Comparison of ENCODE assay signal across 29 cellular contexts in genomic region chr6:128635219-128635618, GRCh38.
"Had no signal": no experiment of that assay in that cellular context is flagged by ENCODE, and none has a peak within 500 bp of the region (broad histone marks: within the 10 kb centered on the region; RNA-seq: fewer than 3 reads in every experiment).

No MANE protein-coding gene starts in this region.

- H3K36me3 Mint-ChIP-seq: activated naive CD8-positive, alpha-beta T cell had no signal

- H3K27ac ChIP-seq: brain microvascular endothelial cell, colonic mucosa, epithelial cell of prostate, esophagus squamous epithelium, WERI-Rb-1 had no signal

- H3K27me3 ChIP-seq: brain microvascular endothelial cell, colonic mucosa, esophagus squamous epithelium had no signal

- H3K4me3 ChIP-seq: colonic mucosa, esophagus squamous epithelium had no signal

- H3K36me3 ChIP-seq: brain microvascular endothelial cell, colonic mucosa, esophagus squamous epithelium, WERI-Rb-1 had no signal

- H3K27me3 Mint-ChIP-seq: activated B cell treated with CpG ODN at 0.5 μM for 24 hours; activated naive CD8-positive, alpha-beta T cell had no signal

- H3K4me1 Mint-ChIP-seq: activated B cell treated with CpG ODN at 0.5 μM for 24 hours; activated T-helper 17 cell treated with anti-CD3 and anti-CD28 coated beads, Interleukin-2, amount 50 U/mL, for 72 hours; T-helper 17 cell had no signal

- ATAC-seq: activated CD4-positive, CD25-positive, alpha-beta regulatory T cell treated with anti-CD3 and anti-CD28 coated beads, Interleukin-2, amount 50 U/mL, for 24 hours; activated CD8-positive, alpha-beta T cell treated with anti-CD3 and anti-CD28 coated beads for 36 hours; activated T-cell treated with anti-CD3 and anti-CD28 coated beads, Interleukin-2, amount 50 U/mL, for 4 hours; activated T-helper 17 cell treated with anti-CD3 and anti-CD28 coated beads, Interleukin-2, amount 50 U/mL, for 72 hours; T-helper 17 cell had no signal

- H3K9me3 Mint-ChIP-seq: activated CD8-positive, alpha-beta T cell treated with anti-CD3 and anti-CD28 coated beads for 36 hours; activated T-cell treated with anti-CD3 and anti-CD28 coated beads, Interleukin-2, amount 50 U/mL, for 4 hours; activated T-helper 17 cell treated with anti-CD3 and anti-CD28 coated beads, Interleukin-2, amount 50 U/mL, for 72 hours; T-helper 2 cell treated with Interferon-gamma antibody and Interleukin-4, amounts not matched to agents 5 μg/mL and 100 μg/mL, for 36 hours had no signal

- H3K4me3 Mint-ChIP-seq: activated B cell treated with CpG ODN at 0.5 μM for 24 hours; activated CD8-positive, alpha-beta T cell treated with anti-CD3 and anti-CD28 coated beads for 36 hours; activated naive CD8-positive, alpha-beta T cell; activated T-cell treated with anti-CD3 and anti-CD28 coated beads, Interleukin-2, amount 50 U/mL, for 4 hours; activated T-helper 17 cell treated with anti-CD3 and anti-CD28 coated beads, Interleukin-2, amount 50 U/mL, for 72 hours; T-helper 17 cell; T-helper 2 cell treated with Interferon-gamma antibody and Interleukin-4, amounts not matched to agents 5 μg/mL and 100 μg/mL, for 36 hours had no signal

- H3K27ac Mint-ChIP-seq: activated B cell treated with CpG ODN at 0.5 μM for 24 hours; activated CD8-positive, alpha-beta T cell treated with anti-CD3 and anti-CD28 coated beads for 36 hours; activated naive CD8-positive, alpha-beta T cell; activated T-helper 17 cell treated with anti-CD3 and anti-CD28 coated beads, Interleukin-2, amount 50 U/mL, for 72 hours; T-helper 17 cell; T-helper 2 cell treated with Interferon-gamma antibody and Interleukin-4, amounts not matched to agents 5 μg/mL and 100 μg/mL, for 36 hours had no signal

- H3K9me3 ChIP-seq: colonic mucosa, esophagus squamous epithelium had no signal

- DNase-seq: activated B cell treated with CpG ODN at 0.5 μM for 24 hours; activated CD4-positive, alpha-beta T cell treated with anti-CD3 and anti-CD28 coated beads for 48 hours; activated CD4-positive, alpha-beta T cell treated with anti-CD3 and anti-CD28 coated beads, Interleukin-2, amount 50 U/mL, for 1 hour; activated CD4-positive, alpha-beta T cell treated with anti-CD3 and anti-CD28 coated beads, Interleukin-2, amount 50 U/mL, for 48 hours; activated CD8-positive, alpha-beta memory T cell treated with anti-CD3 and anti-CD28 coated beads for 24 hours; activated CD8-positive, alpha-beta T cell treated with anti-CD3 and anti-CD28 coated beads for 36 hours; activated effector memory CD4-positive, alpha-beta T cell treated with Interleukin-2 at 50 U/mL for 16 hours; activated gamma-delta T cell treated with Interleukin-2 at 50 U/mL for 16 hours; activated naive CD4-positive, alpha-beta T cell treated with anti-CD3 and anti-CD28 coated beads, Interleukin-2, amount 50 U/mL, for 16 hours; activated naive CD4-positive, alpha-beta T cell treated with Interleukin-2 at 50 U/mL for 16 hours; activated T-cell treated with anti-CD3 and anti-CD28 coated beads, Interleukin-2, amount 50 U/mL, for 4 hours; amniotic stem cell; anterior cingulate cortex; brain microvascular endothelial cell; central memory CD4-positive, alpha-beta T cell; cerebellar nuclear complex; colonic mucosa; effector CD8-positive, alpha-beta T cell; esophagus squamous epithelium; foreskin fibroblast; T-helper 1 cell; T-helper 17 cell; T1000; WERI-Rb-1 had no signal

- H3K4me1 ChIP-seq: colonic mucosa had no signal
